In the genomic region with DNA sequence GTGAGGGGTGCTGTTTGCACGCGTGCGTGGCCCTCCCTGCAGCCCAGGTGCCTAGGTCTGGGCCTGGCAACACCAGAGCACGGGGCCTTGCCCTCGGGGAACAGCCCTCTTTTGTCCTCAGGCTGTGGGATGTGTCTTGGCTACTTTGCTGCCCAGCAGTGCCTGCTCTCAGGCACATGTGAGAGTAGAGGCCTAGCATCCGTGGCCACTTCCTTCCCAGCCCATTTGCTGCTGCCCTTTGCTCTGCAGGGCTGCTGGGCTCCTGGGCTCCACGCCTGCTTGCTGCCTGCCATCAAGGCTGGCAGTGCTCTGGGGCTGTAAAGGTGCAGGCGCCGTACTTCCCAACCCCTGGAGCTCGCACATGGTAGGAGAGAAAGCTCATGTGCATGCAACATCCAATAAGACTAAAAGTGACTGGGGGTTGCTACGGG, we compare ENCODE assay signal across 13 cellular contexts. TPM values are rescaled to one million over a fixed set of nuclear protein-coding genes. Genes with fewer than 3 reads are reported as not detected.
DNase-seq lines count a peak whose midpoint lies in the region; ATAC-seq and TF ChIP-seq lines count a peak whose summit lies in the region.
"Had no signal": no experiment of that assay in that cellular context is flagged by ENCODE, and none has a peak within 500 bp of the region (broad histone marks: within the 10 kb centered on the region; RNA-seq: fewer than 3 reads in every experiment).

No MANE protein-coding gene starts in this region.

- H3K27ac Mint-ChIP-seq in T-helper 2 cell treated with Interferon-gamma antibody and Interleukin-4, amounts not matched to agents 5 μg/mL and 100 μg/mL, for 36 hours = peak overlapping the region; percentile 4
- peak overlapping the region; percentile 87 to 92 for H3K27ac Mint-ChIP-seq in effector memory CD8-positive, alpha-beta T cell
- H3K27ac Mint-ChIP-seq in natural killer cell = peak overlapping the region; percentile 89 to 93

- peaks cover 23% of the 10 kb centered on the region for H3K36me3 Mint-ChIP-seq in T-helper 2 cell treated with Interferon-gamma antibody and Interleukin-4, amounts not matched to agents 5 μg/mL and 100 μg/mL, for 36 hours (ENCODE audit: low read depth)
- H3K36me3 Mint-ChIP-seq in effector memory CD8-positive, alpha-beta T cell (ENCODE audit: insufficient read depth) = peaks cover 27% of the 10 kb centered on the region
- H3K36me3 Mint-ChIP-seq in natural killer cell = no peaks in the 10 kb centered on the region

- H3K27me3 Mint-ChIP-seq in T-helper 2 cell treated with Interferon-gamma antibody and Interleukin-4, amounts not matched to agents 5 μg/mL and 100 μg/mL, for 36 hours (ENCODE audit: low read depth) = no peaks in the 10 kb centered on the region
- no peaks in the 10 kb centered on the region for H3K27me3 Mint-ChIP-seq in effector memory CD8-positive, alpha-beta T cell
- no peaks in the 10 kb centered on the region for H3K27me3 Mint-ChIP-seq in natural killer cell (ENCODE audit: low read depth in 2 of 2)

- ATAC-seq in effector memory CD8-positive, alpha-beta T cell (replicated peaks) = no peak
- ATAC-seq in natural killer cell = no peak

- peaks cover 50% of the 10 kb centered on the region for H3K4me1 Mint-ChIP-seq in T-helper 2 cell treated with Interferon-gamma antibody and Interleukin-4, amounts not matched to agents 5 μg/mL and 100 μg/mL, for 36 hours (ENCODE audit: low read depth)
- H3K4me1 Mint-ChIP-seq in effector memory CD8-positive, alpha-beta T cell (ENCODE audit: low read depth in 2 of 2) = peaks cover 62 to 67% of the 10 kb centered on the region in 2 donors
- H3K4me1 Mint-ChIP-seq in natural killer cell = peaks cover 70 to 71% of the 10 kb centered on the region in 2 donors

- no peak for TF ChIP-seq POLR2A in transverse colon (IDR thresholded peaks at IDR 0.05)

- H3K27me3 ChIP-seq in transverse colon = no peaks in the 10 kb centered on the region

- peaks cover 0 to 7% (median 0%) of the 10 kb centered on the region in 4 donors for H3K36me3 ChIP-seq in transverse colon

- in situ Hi-C loops in transverse colon (cut with MboI; ENCODE audit: low pct_ligation_motif_present in 1 of 4, low pct_unique_long_range_greater_than_20kb in 1 of 4, low sequenced_read_pairs in 3 of 4) = no loop called here

- peak overlapping the region; percentile 87 to 94 (median 92) for H3K27ac ChIP-seq in transverse colon

- no peaks in the 10 kb centered on the region for H3K9me3 Mint-ChIP-seq in T-helper 2 cell treated with Interferon-gamma antibody and Interleukin-4, amounts not matched to agents 5 μg/mL and 100 μg/mL, for 36 hours
- H3K9me3 Mint-ChIP-seq in effector memory CD8-positive, alpha-beta T cell = no peaks in the 10 kb centered on the region
- no peaks in the 10 kb centered on the region for H3K9me3 Mint-ChIP-seq in natural killer cell

- intact Hi-C loops in natural killer cell (cut with micrococcal nuclease) (loop anchor here (5.0 kb wide), 1 partner anchor 35 kb away; no protein-coding TSS in a partner anchor), transverse colon (cut with DNase I; ENCODE audit: low total_unique reads) (no loop called here)

- H3K4me1 ChIP-seq in transverse colon = peaks cover 43 to 97% (median 89%) of the 10 kb centered on the region in 4 donors

- H3K4me3 Mint-ChIP-seq in T-helper 2 cell treated with Interferon-gamma antibody and Interleukin-4, amounts not matched to agents 5 μg/mL and 100 μg/mL, for 36 hours = no peak overlapping the region
- H3K4me3 Mint-ChIP-seq in effector memory CD8-positive, alpha-beta T cell = peak overlapping the region in 1 of 2 donors; percentile 40
- peak overlapping the region; percentile 81 for H3K4me3 Mint-ChIP-seq in natural killer cell

- H3K4me3 ChIP-seq in transverse colon = no peak overlapping the region

- no peak for DNase-seq in T-helper 2 cell treated with Interferon-gamma antibody and Interleukin-4, amounts not matched to agents 5 μg/mL and 100 μg/mL, for 36 hours (ENCODE audit: low spot score)
- no peak for DNase-seq in T-helper 2 cell
- DNase-seq in effector memory CD8-positive, alpha-beta T cell = no peak
- no peak for DNase-seq in natural killer cell
- no peak for DNase-seq in transverse colon
- no peak for DNase-seq in activated CD8-positive, alpha-beta memory T cell treated with anti-CD3 and anti-CD28 coated beads for 24 hours
- no peak for DNase-seq in NOMO-1 treated with DMSO at 0.1 percent for 48 hours (lab: John Stamatoyannopoulos, UW; ENCODE audit: unreplicated experiment)
- DNase-seq in dedifferentiated amniotic fluid mesenchymal stem cell (ENCODE audit: extremely low spot score) = no peak
- DNase-seq: activated effector memory CD4-positive, alpha-beta T cell treated with Interleukin-2 at 50 U/mL for 16 hours; DMS53; NCI-H226; stimulated activated CD8-positive, alpha-beta memory T cell treated with anti-CD3 and anti-CD28 coated beads, Interleukin-4, amount 100 ng/mL, for 48 hours had no signal

- TF ChIP-seq EP300 in transverse colon (IDR thresholded peaks at IDR 0.05; ENCODE audit: low read depth) = no peak

- no peak for TF ChIP-seq CTCF in natural killer cell (IDR thresholded peaks at IDR 0.05)
- TF ChIP-seq CTCF in transverse colon (IDR thresholded peaks at IDR 0.05) = no peak

- WGBS in transverse colon (ENCODE audit: low coverage in 1 of 2), 2 donors = 73% methylated on average over 11 of the region's 11 CpGs; no CpG with 5 or more reads in 1 of the 2 donors

- H3K9me3 ChIP-seq in transverse colon = no peaks in the 10 kb centered on the region

RNA-seq across cellular contexts. Expression of a gene that starts 46.6 kb away (rescaled TPM):
- total RNA-seq in natural killer cell = 10 to 100 TPM in 2 of 3 donors, 1 to 10 TPM in 1; 7.4 to 51.0 (median 26.7) TPM
- total RNA-seq in transverse colon = 10 to 100 TPM in 2 of 4 donors, 1 to 10 TPM in 1, not detected in 1; 2.6 to 44.8 (median 14.4) TPM
- total RNA-seq: A172 had no signal

RNA-seq across cellular contexts. Expression of a gene that starts 50.2 kb away (rescaled TPM):
- total RNA-seq in natural killer cell = 100 to 1,000 TPM; 443 to 595 (median 541) TPM
- total RNA-seq in transverse colon = 1,000 to 10,000 TPM in 1 of 4 donors, 100 to 1,000 TPM in 3; 458 to 1,080 (median 723) TPM

Comparison
In these comparisons a context has a peak if more than half of its experiments do, and no peak if none do; other contexts are left out.
1. H3K27ac Mint-ChIP-seq: peak in every context shown above with its lines; median percentile 91 in natural killer cell; 90 in effector memory CD8-positive, alpha-beta T cell; 4 in T-helper 2 cell treated with Interferon-gamma antibody and Interleukin-4, amounts not matched to agents 5 μg/mL and 100 μg/mL, for 36 hours.